In the genomic region with DNA sequence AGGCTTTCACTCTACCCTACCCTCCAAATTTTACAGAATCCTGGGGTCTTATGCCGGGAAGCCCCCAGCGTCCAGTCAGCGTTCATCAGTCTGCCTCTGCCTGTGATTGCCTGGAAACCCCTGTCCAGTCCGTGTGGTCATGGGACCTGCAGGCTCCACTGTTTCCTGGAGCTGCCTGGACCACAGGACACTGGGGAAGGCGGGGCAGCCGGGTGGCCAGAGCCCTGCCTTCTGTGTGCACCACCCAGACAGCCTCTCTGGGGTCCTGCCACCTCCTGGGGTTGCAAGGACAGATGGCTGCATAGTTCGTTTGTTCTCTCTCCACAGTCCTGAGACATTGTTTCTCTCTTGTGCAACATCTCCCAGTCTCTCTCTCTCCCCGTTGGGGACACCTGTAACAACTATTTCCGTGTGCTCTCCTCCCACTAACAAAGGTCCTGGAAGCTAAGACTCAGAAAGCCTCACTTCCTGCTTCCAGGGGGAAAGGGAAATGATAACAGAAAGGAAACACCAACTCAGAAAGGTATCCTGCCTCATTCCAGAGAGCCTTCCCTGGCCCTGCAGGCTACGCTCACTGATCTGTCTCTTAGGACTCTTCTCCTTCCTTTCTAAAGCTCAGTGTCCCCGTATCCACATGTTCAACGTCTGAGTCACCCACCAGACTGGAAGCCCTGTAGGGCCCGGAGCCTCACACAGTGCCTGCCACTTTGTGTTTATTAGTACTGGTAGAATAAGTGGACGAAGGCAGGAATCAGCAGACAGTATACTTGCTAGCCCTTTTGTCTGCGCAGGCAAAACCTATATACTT, we compare ENCODE assay signal across 1 cellular context.
TF ChIP-seq lines count a peak whose summit lies in the region.

No MANE protein-coding gene starts in this region.

TF ChIP-seq in IMR-90, 13 proteins besides CTCF, POLR2A, EP300 and RAD21:
- TF ChIP-seq MAZ (IDR thresholded peaks at IDR 0.05; ENCODE audit: borderline replicate concordance, low read depth, low read length) (no peak), RCOR1 (IDR thresholded peaks at IDR 0.05; ENCODE audit: insufficient replicate concordance, low read length) (no peak), ELK1 (IDR thresholded peaks at IDR 0.05; ENCODE audit: borderline replicate concordance, low read depth, low read length) (no peak), BHLHE40 (IDR thresholded peaks at IDR 0.05; ENCODE audit: low read depth, low read length) (no peak), NFE2L2 (IDR thresholded peaks at IDR 0.05; ENCODE audit: low read depth, low read length) (no peak), MXI1 (IDR thresholded peaks at IDR 0.05; ENCODE audit: borderline replicate concordance, low read depth, low read length) (no peak), MAFK (IDR thresholded peaks at IDR 0.05; ENCODE audit: low read depth, low read length) (no peak), RFX5 (IDR thresholded peaks at IDR 0.05; ENCODE audit: low read depth, low read length) (no peak)
